8 cellular contexts compared by ENCODE assay signal in the genomic region with DNA sequence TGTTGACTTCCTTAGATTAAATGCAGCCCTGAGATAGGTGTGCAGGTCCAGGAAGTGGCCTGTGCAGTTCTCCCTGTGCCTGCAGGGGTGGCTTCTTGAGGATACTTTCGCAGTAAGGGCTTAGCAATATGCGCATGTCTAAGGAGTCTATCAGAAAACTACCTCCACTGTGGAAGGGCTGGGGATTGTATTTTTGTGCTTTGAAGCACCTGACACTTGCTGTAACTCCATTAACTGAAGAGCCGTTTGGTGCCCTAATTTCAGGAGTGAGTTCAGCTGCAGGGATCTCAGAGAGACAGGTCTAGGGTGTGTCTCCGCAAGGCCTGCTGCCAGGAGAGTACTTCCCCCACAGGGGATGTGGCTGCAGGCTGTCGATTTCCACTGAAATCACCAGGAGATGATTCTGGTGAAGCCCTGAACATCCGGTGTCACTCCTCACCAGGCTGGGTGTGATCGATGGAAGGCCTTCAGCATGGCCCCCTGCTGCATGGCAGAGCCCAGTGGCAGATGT. TPM values are rescaled to one million over a fixed set of nuclear protein-coding genes. Genes with fewer than 3 reads are reported as not detected.
DNase-seq lines count a peak whose midpoint lies in the region; ATAC-seq and TF ChIP-seq lines count a peak whose summit lies in the region.
"Had no signal": no experiment of that assay in that cellular context is flagged by ENCODE, and none has a peak within 500 bp of the region (broad histone marks: within the 10 kb centered on the region; RNA-seq: fewer than 3 reads in every experiment).

No MANE protein-coding gene starts in this region.

- no peak for TF ChIP-seq CTCF in activated B cell treated with CpG ODN at 0.5 μM for 24 hours (IDR thresholded peaks at IDR 0.05)

- peaks cover 39% of the 10 kb centered on the region for H3K4me1 Mint-ChIP-seq in activated B cell treated with CpG ODN at 0.5 μM for 24 hours
- peaks cover 37 to 68% of the 10 kb centered on the region in 2 donors for H3K4me1 Mint-ChIP-seq in natural killer cell treated with Interleukin-12 subunit alpha and Interleukin-12 subunit beta and Interleukin-15 and Interleukin-18, amount 100 ng/mL, for 72 hours (ENCODE audit: low read depth in 2 of 2)

- no peaks in the 10 kb centered on the region for H3K9me3 Mint-ChIP-seq in activated B cell treated with CpG ODN at 0.5 μM for 24 hours
- no peaks in the 10 kb centered on the region for H3K9me3 Mint-ChIP-seq in natural killer cell treated with Interleukin-12 subunit alpha and Interleukin-12 subunit beta and Interleukin-15 and Interleukin-18, amount 100 ng/mL, for 72 hours

- intact Hi-C loops in activated B cell treated with CpG ODN at 0.5 μM for 24 hours (cut with micrococcal nuclease), result loop anchor here (10.0 kb wide), 1 partner anchor 195 kb away; no protein-coding TSS in a partner anchor

- peak overlapping the region; percentile 51 for H3K4me3 Mint-ChIP-seq in activated B cell treated with CpG ODN at 0.5 μM for 24 hours
- no peak overlapping the region for H3K4me3 Mint-ChIP-seq in natural killer cell treated with Interleukin-12 subunit alpha and Interleukin-12 subunit beta and Interleukin-15 and Interleukin-18, amount 100 ng/mL, for 72 hours

- CTCF ChIA-PET in activated B cell treated with CpG ODN at 0.5 μM for 24 hours (lab: Charles Lee), result interaction anchor here (0.8 to 1.5 kb wide), 5 partner anchors 10 to 110 kb away, joined by 3 to 5 read pairs (median 3); partner anchors contain the start of gene IKZF1

- H3K27me3 Mint-ChIP-seq in activated B cell treated with CpG ODN at 0.5 μM for 24 hours, result no peaks in the 10 kb centered on the region
- H3K27me3 Mint-ChIP-seq in natural killer cell treated with Interleukin-12 subunit alpha and Interleukin-12 subunit beta and Interleukin-15 and Interleukin-18, amount 100 ng/mL, for 72 hours, result no peaks in the 10 kb centered on the region

- DNase-seq in activated B cell treated with CpG ODN at 0.5 μM for 24 hours, result no peak
- peak; percentile 84 for DNase-seq in natural killer cell treated with Interleukin-12 subunit alpha and Interleukin-12 subunit beta and Interleukin-15 and Interleukin-18, amount 100 ng/mL, for 72 hours (ENCODE audit: low spot score)
- no peak for DNase-seq in DMS53 (lab: John Stamatoyannopoulos, UW)
- DNase-seq in pons (ENCODE audit: low spot score), result no peak
- DNase-seq: NCI-H510A treated with DMSO at 0.1 percent for 48 hours had no signal

- no peak overlapping the region for H3K27ac Mint-ChIP-seq in activated B cell treated with CpG ODN at 0.5 μM for 24 hours
- no peak overlapping the region for H3K27ac Mint-ChIP-seq in natural killer cell treated with Interleukin-12 subunit alpha and Interleukin-12 subunit beta and Interleukin-15 and Interleukin-18, amount 100 ng/mL, for 72 hours

- POLR2A ChIA-PET in activated B cell treated with CpG ODN at 0.5 μM for 24 hours (lab: Charles Lee), result interaction anchor here (1.0 to 8.4 kb wide), 8 partner anchors 10 to 58 kb away, joined by 5 to 188 read pairs (median 16); partner anchors contain the start of gene IKZF1

- peak; percentile 29 for ATAC-seq in GM18907 (IDR thresholded peaks at IDR 0.05; ENCODE audit: unreplicated experiment)
- peak; percentile 27 for ATAC-seq in HG03280 (IDR thresholded peaks at IDR 0.05; ENCODE audit: unreplicated experiment)
- ATAC-seq in activated B cell treated with CpG ODN at 0.5 μM for 24 hours (ENCODE audit: low read depth), result no peak
- peak; percentile 64 to 72 for ATAC-seq in natural killer cell treated with Interleukin-12 subunit alpha and Interleukin-12 subunit beta and Interleukin-15 and Interleukin-18, amount 100 ng/mL, for 72 hours
- ATAC-seq in HG02798 (IDR thresholded peaks at IDR 0.05; ENCODE audit: poor library complexity, unreplicated experiment), result no peak

- H3K36me3 Mint-ChIP-seq in activated B cell treated with CpG ODN at 0.5 μM for 24 hours (ENCODE audit: low read depth), result peaks cover 52% of the 10 kb centered on the region
- peaks cover 25% of the 10 kb centered on the region for H3K36me3 Mint-ChIP-seq in natural killer cell treated with Interleukin-12 subunit alpha and Interleukin-12 subunit beta and Interleukin-15 and Interleukin-18, amount 100 ng/mL, for 72 hours

RNA-seq across cellular contexts. Expression of gene IKZF1, which starts 35.5 kb away (rescaled TPM):
- total RNA-seq in activated B cell treated with CpG ODN at 0.5 μM for 24 hours, result 301 and 325 TPM in 2 replicates
- 100 to 1,000 TPM; 290 to 416 TPM for total RNA-seq in natural killer cell treated with Interleukin-12 subunit alpha and Interleukin-12 subunit beta and Interleukin-15 and Interleukin-18, amount 100 ng/mL, for 72 hours

Comparison
In these comparisons a context has a peak if more than half of its experiments do, and no peak if none do; other contexts are left out.
1. ATAC-seq: peak in GM18907 (single experiment), HG03280 (single experiment) and natural killer cell treated with Interleukin-12 subunit alpha and Interleukin-12 subunit beta and Interleukin-15 and Interleukin-18, amount 100 ng/mL, for 72 hours (2 of 2); none in activated B cell treated with CpG ODN at 0.5 μM for 24 hours (single experiment) and HG02798 (single experiment).